Comparison of ENCODE assay signal across 1 cellular context in the genomic region with DNA sequence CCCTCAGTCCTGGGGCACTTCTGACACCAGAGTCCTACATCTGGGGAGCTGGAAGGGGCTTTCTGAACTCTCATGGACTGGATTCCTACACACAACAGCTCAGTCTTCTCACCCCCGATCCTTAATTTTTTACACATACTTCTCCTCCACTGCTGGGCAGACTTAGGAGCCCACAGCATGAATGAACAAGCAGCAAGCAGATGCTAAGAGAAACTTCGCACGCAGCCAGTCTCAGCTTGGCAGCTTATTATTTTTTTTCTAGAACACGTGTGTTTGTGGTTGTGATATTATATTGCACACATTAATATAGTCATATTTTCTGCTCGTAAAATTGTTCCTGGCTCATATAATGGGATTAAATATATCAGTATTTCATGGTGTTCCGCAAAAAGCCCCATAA.
TF ChIP-seq lines count a peak whose summit lies in the region.

No MANE protein-coding gene starts in this region.

TF ChIP-seq in GM23338, 12 proteins besides CTCF, POLR2A, EP300 and RAD21 (continued from another document):
- no peak for TF ChIP-seq ZNF462 (CRISPR knock-in tag; IDR thresholded peaks at IDR 0.05)
- no peak for TF ChIP-seq NANOG (IDR thresholded peaks at IDR 0.05; ENCODE audit: borderline replicate concordance)
- no peak for TF ChIP-seq EZH2 (IDR thresholded peaks at IDR 0.05; ENCODE audit: low read depth, unreplicated experiment)
- TF ChIP-seq, protein P1, sequence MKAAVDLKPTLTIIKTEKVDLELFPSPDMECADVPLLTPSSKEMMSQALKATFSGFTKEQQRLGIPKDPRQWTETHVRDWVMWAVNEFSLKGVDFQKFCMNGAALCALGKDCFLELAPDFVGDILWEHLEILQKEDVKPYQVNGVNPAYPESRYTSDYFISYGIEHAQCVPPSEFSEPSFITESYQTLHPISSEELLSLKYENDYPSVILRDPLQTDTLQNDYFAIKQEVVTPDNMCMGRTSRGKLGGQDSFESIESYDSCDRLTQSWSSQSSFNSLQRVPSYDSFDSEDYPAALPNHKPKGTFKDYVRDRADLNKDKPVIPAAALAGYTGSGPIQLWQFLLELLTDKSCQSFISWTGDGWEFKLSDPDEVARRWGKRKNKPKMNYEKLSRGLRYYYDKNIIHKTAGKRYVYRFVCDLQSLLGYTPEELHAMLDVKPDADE (IDR thresholded peaks at IDR 0.05): no peak
- TF ChIP-seq ZNF114 (CRISPR knock-in tag; IDR thresholded peaks at IDR 0.05): no peak
- no peak for TF ChIP-seq REST (IDR thresholded peaks at IDR 0.05; ENCODE audit: unreplicated experiment)
- no peak for TF ChIP-seq EZH2phosphoT487 (IDR thresholded peaks at IDR 0.05; ENCODE audit: unreplicated experiment)
- no peak for TF ChIP-seq JUNB (IDR thresholded peaks at IDR 0.05; ENCODE audit: unreplicated experiment)
TF ChIP-seq in GM23338: peak in this region for 0.
